20 cellular contexts compared by ENCODE assay signal in the genomic region with DNA sequence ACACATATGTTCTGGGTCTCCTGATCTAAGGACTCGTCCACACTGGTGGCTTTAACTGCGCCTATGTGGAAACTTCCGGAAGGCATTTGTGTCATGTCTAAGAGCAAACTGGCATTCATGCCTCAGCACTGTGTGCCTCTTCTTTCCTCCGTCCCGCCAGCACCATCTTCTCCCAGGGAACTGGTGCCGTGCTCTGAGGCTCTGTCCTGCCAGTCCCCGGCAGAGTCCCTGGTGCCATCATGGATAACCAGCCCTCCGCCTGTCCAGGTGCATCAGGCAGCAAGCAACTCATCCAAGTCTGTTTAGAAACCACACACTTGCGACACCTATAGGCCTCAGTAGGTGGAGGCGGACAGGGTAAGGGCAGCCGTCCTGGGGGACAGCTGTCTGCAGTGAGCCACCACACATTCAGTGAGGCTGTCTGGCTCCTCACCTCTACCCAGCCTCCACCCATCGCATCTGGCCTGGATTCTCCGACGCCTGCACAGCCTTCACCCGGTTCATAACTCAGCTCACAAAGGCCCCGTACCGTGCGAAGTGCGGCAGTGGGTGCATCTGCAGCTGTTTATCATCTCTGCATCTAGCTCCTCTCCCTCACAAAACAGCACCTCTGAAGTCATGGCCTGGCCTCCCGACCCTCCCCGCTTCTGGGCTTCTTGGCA.
DNase-seq lines count a peak whose midpoint lies in the region; ATAC-seq and TF ChIP-seq lines count a peak whose summit lies in the region.
"Had no signal": no experiment of that assay in that cellular context is flagged by ENCODE, and none has a peak within 500 bp of the region (broad histone marks: within the 10 kb centered on the region; RNA-seq: fewer than 3 reads in every experiment).

No MANE protein-coding gene starts in this region.

- DNase-seq in GM23338 (ENCODE audit: low spot score), result peak; percentile 58
- peak; percentile 46 for DNase-seq in WTC11 (ENCODE audit: low spot score)
- DNase-seq in mesendoderm, result peak; percentile 60
- no peak for DNase-seq in NCI-H2029 treated with DMSO at 0.1 percent for 48 hours (lab: John Stamatoyannopoulos, UW)
- DNase-seq in NCI-H187 treated with DMSO at 0.1 percent for 48 hours (lab: John Stamatoyannopoulos, UW), result no peak
- no peak for DNase-seq in NOMO-1 treated with dmso at 0.1 percent for 144 hours (lab: John Stamatoyannopoulos, UW; ENCODE audit: unreplicated experiment)
- no peak for DNase-seq in COLO829 (ENCODE audit: low spot score)
- DNase-seq: amygdala; CD4-positive, alpha-beta T cell; DND-41; hypothalamus; KBM-7; left colon; NCI-H1105 treated with DMSO at 0.1 percent for 48 hours; pancreas; SHP77; stimulated activated CD4-positive, alpha-beta T cell treated with anti-CD3 and anti-CD28 coated beads, Interleukin-4, amount 100 ng/mL, for 24 hours; substantia nigra; T-helper 9 cell had no signal

- H3K79me2 ChIP-seq in DOHH2 (ENCODE audit: control insufficient read depth, low read length), result peaks cover 3% of the 10 kb centered on the region; the same call in 1 of the 2 replicates
- H3K79me2 ChIP-seq in GM23338 (replicated peaks; ENCODE audit: insufficient read depth), result peaks cover 6% of the 10 kb centered on the region; the same call in 1 of the 2 replicates
- no peaks in the 10 kb centered on the region for H3K79me2 ChIP-seq in mesendoderm (ENCODE audit: control insufficient read depth, insufficient read depth, low read length)

- H3K27ac Mint-ChIP-seq in GM23338 (no peak overlapping the region), WTC11 (0 out of 2 replicates have a peak overlapping the region, but pooled peaks have one; percentile 3)
- H3K27ac Mint-ChIP-seq: CD4-positive, alpha-beta T cell had no signal

- H3K4me3 Mint-ChIP-seq in GM23338, result no peak overlapping the region
- no peak overlapping the region for H3K4me3 Mint-ChIP-seq in WTC11
- H3K4me3 Mint-ChIP-seq: CD4-positive, alpha-beta T cell had no signal

- H2AK5ac ChIP-seq in mesendoderm (ENCODE audit: low read length), result no peak overlapping the region

- H3K36me3 Mint-ChIP-seq in GM23338 (ENCODE audit: low read depth) (no peaks in the 10 kb centered on the region), WTC11 (no peaks in the 10 kb centered on the region)

- no peak overlapping the region for H3K18ac ChIP-seq in mesendoderm (ENCODE audit: low read length)

- H3K4me1 ChIP-seq in DOHH2 (ENCODE audit: control insufficient read depth, low read length), result peaks cover 73% of the 10 kb centered on the region
- no peaks in the 10 kb centered on the region for H3K4me1 ChIP-seq in GM23338 (ENCODE audit: insufficient read depth)
- H3K4me1 ChIP-seq in mesendoderm (ENCODE audit: control insufficient read depth, low read depth, low read length), result no peaks in the 10 kb centered on the region
- H3K4me1 ChIP-seq: pancreas had no signal

- no peaks in the 10 kb centered on the region for H4K20me1 ChIP-seq in DOHH2 (ENCODE audit: control insufficient read depth, insufficient read depth, low read depth, low read length)
- no peaks in the 10 kb centered on the region; the same call in none of the 2 replicates for H4K20me1 ChIP-seq in GM23338 (replicated peaks; ENCODE audit: insufficient read depth)

- no peak overlapping the region for H2BK120ac ChIP-seq in mesendoderm (ENCODE audit: low read depth, low read length)

- H3K9me3 Mint-ChIP-seq in GM23338 (no peaks in the 10 kb centered on the region), WTC11 (no peaks in the 10 kb centered on the region)
- H3K9me3 Mint-ChIP-seq: CD4-positive, alpha-beta T cell had no signal

- H4K5ac ChIP-seq in mesendoderm (ENCODE audit: low read length), result no peak overlapping the region

- TF ChIP-seq CTCF in DOHH2 (IDR thresholded peaks at IDR 0.05; ENCODE audit: low read depth, low read length, poor library complexity, severe bottlenecking) (peak; percentile 76), GM23338 (conservative IDR thresholded peaks at IDR 0.05; ENCODE audit: low read depth in 2 of 2) (peak; percentile 34 to 59; a peak in 3 of 4 replicates), WTC11 (IDR thresholded peaks at IDR 0.05) (no peak)

- H3K27ac ChIP-seq in DOHH2 (ENCODE audit: low read depth, low read length) (peak overlapping the region; percentile 27; the same call in 1 of the 2 replicates), GM23338 (ENCODE audit: low read depth) (no peak overlapping the region), mesendoderm (ENCODE audit: low read depth, low read length) (no peak overlapping the region)
- H3K27ac ChIP-seq: pancreas had no signal

- H3K4me3 ChIP-seq in DOHH2 (ENCODE audit: low read length) (peak overlapping the region; percentile 45), GM23338 (no peak overlapping the region), mesendoderm (ENCODE audit: low read length) (no peak overlapping the region)
- H3K4me3 ChIP-seq: pancreas had no signal

- H4K8ac ChIP-seq in mesendoderm (ENCODE audit: low read depth, low read length), result no peak overlapping the region

- WGBS in mesendoderm (ENCODE audit: extremely low coverage, insufficient coverage, low lambda C conversion rate), result no CpG with 5 or more reads among the region's 21 CpGs

- no peaks in the 10 kb centered on the region for H3K27me3 ChIP-seq in DOHH2 (ENCODE audit: control insufficient read depth, low read length)
- no peaks in the 10 kb centered on the region for H3K27me3 ChIP-seq in GM23338 (ENCODE audit: insufficient read depth)
- no peaks in the 10 kb centered on the region for H3K27me3 ChIP-seq in mesendoderm (ENCODE audit: insufficient read depth, low read length, poor library complexity)
- H3K27me3 ChIP-seq: pancreas had no signal

- H3F3A ChIP-seq in DOHH2 (ENCODE audit: control insufficient read depth, insufficient read depth) (peaks cover 11% of the 10 kb centered on the region), GM23338 (replicated peaks; ENCODE audit: low read depth) (no peaks in the 10 kb centered on the region)

- no peak overlapping the region for H3K56ac ChIP-seq in mesendoderm (ENCODE audit: low read length)

- no peaks in the 10 kb centered on the region for H3K9me2 ChIP-seq in DOHH2 (replicated peaks; ENCODE audit: control insufficient read depth, low read length)
- H3K9me2 ChIP-seq in GM23338 (ENCODE audit: insufficient read depth), result no peaks in the 10 kb centered on the region

- H3K27me3 Mint-ChIP-seq in GM23338 (ENCODE audit: insufficient read depth, low read depth, poor library complexity), result peaks cover 6% of the 10 kb centered on the region
- H3K27me3 Mint-ChIP-seq in WTC11 (ENCODE audit: low read depth), result no peaks in the 10 kb centered on the region

- no peaks in the 10 kb centered on the region for H3K36me3 ChIP-seq in DOHH2 (ENCODE audit: control insufficient read depth, low read length)
- no peaks in the 10 kb centered on the region for H3K36me3 ChIP-seq in GM23338 (ENCODE audit: insufficient read depth)
- no peaks in the 10 kb centered on the region for H3K36me3 ChIP-seq in mesendoderm (ENCODE audit: control insufficient read depth, insufficient read depth, low read length)
- H3K36me3 ChIP-seq: pancreas had no signal

- H2BK5ac ChIP-seq in mesendoderm (ENCODE audit: low read length), result no peak overlapping the region

- no peak overlapping the region for H2BK15ac ChIP-seq in mesendoderm (replicated peaks; ENCODE audit: low read depth)

- peak overlapping the region; percentile 59 for H3K4me2 ChIP-seq in DOHH2 (ENCODE audit: low read length)
- no peak overlapping the region for H3K4me2 ChIP-seq in GM23338
- no peak overlapping the region for H3K4me2 ChIP-seq in mesendoderm (ENCODE audit: low read length)

- H3K4me1 Mint-ChIP-seq in GM23338, result peaks cover 12% of the 10 kb centered on the region
- peaks cover 9% of the 10 kb centered on the region for H3K4me1 Mint-ChIP-seq in WTC11

- POLR2A ChIA-PET in WTC11 (lab: Charles Lee), result no interaction called here

- no peak overlapping the region for H3K9ac ChIP-seq in mesendoderm (ENCODE audit: low read length)

- CTCF ChIA-PET in WTC11 (lab: Charles Lee), result interaction anchor here (0.8 to 1.5 kb wide), 7 partner anchors 15 to 368 kb away, joined by 3 to 4 read pairs (median 3); no protein-coding TSS in a partner anchor

- H2AFZ ChIP-seq in GM23338, result no peak overlapping the region

- H3K23ac ChIP-seq in mesendoderm (ENCODE audit: low read length), result no peak overlapping the region

- ATAC-seq in GM23338 (peak; percentile 93), WTC11 (peak; percentile 93)
- ATAC-seq: left colon had no signal

- H3K4ac ChIP-seq in mesendoderm (ENCODE audit: low read depth, low read length), result no peak overlapping the region

- H3K9me3 ChIP-seq in DOHH2 (ENCODE audit: control insufficient read depth, insufficient read depth, low read length), result no peaks in the 10 kb centered on the region
- H3K9me3 ChIP-seq: pancreas had no signal

- no peaks in the 10 kb centered on the region for H3K79me1 ChIP-seq in mesendoderm (ENCODE audit: low read length)

TF ChIP-seq in GM23338, 12 proteins besides CTCF, POLR2A, EP300 and RAD21:
- no peak for TF ChIP-seq ZNF114 (CRISPR knock-in tag; IDR thresholded peaks at IDR 0.05)
- TF ChIP-seq EZH2 (IDR thresholded peaks at IDR 0.05; ENCODE audit: low read depth, unreplicated experiment), result no peak
- TF ChIP-seq NANOG (IDR thresholded peaks at IDR 0.05; ENCODE audit: borderline replicate concordance), result no peak
- no peak for TF ChIP-seq CREB1 (CRISPR knock-in tag; IDR thresholded peaks at IDR 0.05; ENCODE audit: low read depth)
- no peak for TF ChIP-seq EZH2phosphoT487 (IDR thresholded peaks at IDR 0.05; ENCODE audit: unreplicated experiment)

TF ChIP-seq in WTC11, 78 proteins besides CTCF, POLR2A, EP300 and RAD21 (continues in another document):
- TF ChIP-seq MYBL2 (CRISPR knock-in tag; IDR thresholded peaks at IDR 0.05), result no peak
- no peak for TF ChIP-seq ZNF138 (CRISPR knock-in tag; conservative IDR thresholded peaks at IDR 0.05)
- TF ChIP-seq, protein P1, sequence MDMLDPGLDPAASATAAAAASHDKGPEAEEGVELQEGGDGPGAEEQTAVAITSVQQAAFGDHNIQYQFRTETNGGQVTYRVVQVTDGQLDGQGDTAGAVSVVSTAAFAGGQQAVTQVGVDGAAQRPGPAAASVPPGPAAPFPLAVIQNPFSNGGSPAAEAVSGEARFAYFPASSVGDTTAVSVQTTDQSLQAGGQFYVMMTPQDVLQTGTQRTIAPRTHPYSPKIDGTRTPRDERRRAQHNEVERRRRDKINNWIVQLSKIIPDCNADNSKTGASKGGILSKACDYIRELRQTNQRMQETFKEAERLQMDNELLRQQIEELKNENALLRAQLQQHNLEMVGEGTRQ (CRISPR knock-in tag; IDR thresholded peaks at IDR 0.05), result no peak
- no peak for TF ChIP-seq ZNF317 (CRISPR knock-in tag; IDR thresholded peaks at IDR 0.05; ENCODE audit: borderline replicate concordance, low read depth)

Comparison
In these comparisons a context has a peak if more than half of its experiments do, and no peak if none do; other contexts are left out.
1. DNase-seq: peak in GM23338 (single experiment), WTC11 (single experiment) and mesendoderm (single experiment); none in NCI-H2029 treated with DMSO at 0.1 percent for 48 hours (single experiment), NCI-H187 treated with DMSO at 0.1 percent for 48 hours (single experiment), NOMO-1 treated with dmso at 0.1 percent for 144 hours (single experiment) and COLO829 (single experiment).